19 cellular contexts compared by ENCODE assay signal in the genomic region with DNA sequence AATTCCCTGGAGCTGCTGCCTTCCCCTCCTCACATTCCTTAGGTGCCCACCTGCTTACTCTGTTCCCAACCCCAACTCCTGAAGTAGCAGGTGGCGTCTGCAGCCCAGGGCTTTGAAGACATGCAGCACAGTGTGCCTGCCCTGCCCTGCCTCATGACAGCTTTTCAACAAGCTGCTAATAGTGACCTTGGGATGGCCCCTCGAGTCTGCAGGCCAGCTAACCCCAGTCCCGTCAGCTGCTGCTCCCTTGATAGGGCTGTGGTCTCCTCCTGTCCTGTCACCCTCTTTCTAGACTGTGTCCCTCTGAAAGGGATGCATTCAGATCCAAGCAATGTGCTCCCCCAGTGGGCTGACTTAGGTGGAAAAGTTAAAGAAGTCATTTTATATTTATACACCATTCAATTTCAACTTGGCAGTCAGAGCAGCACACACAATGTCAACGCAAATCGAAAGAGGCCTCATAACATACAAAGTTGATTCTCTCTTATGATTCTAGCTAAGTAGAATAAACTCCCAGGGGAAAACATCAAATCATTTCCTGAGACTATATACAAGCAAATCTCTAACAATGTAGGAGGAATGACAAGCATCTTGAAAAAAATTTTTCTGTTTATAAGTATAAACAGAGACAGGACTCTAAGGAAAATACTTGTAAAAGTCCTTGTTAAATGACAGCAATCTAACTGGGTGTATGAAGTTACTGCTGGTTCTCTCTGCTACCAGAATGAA. TPM values are rescaled to one million over a fixed set of nuclear protein-coding genes. Genes with fewer than 3 reads are reported as not detected.
DNase-seq lines count a peak whose midpoint lies in the region; ATAC-seq and TF ChIP-seq lines count a peak whose summit lies in the region.
"Had no signal": no experiment of that assay in that cellular context is flagged by ENCODE, and none has a peak within 500 bp of the region (broad histone marks: within the 10 kb centered on the region; RNA-seq: fewer than 3 reads in every experiment).

No MANE protein-coding gene starts in this region.

- H3K27ac Mint-ChIP-seq in natural killer cell: peak overlapping the region; percentile 47 to 97
- peak overlapping the region in 1 of 2 donors; percentile 47 for H3K27ac Mint-ChIP-seq in natural killer cell treated with Interleukin-12 subunit alpha and Interleukin-12 subunit beta and Interleukin-15 and Interleukin-18, amount 100 ng/mL, for 72 hours
- H3K27ac Mint-ChIP-seq in stimulated activated naive CD8-positive, alpha-beta T cell treated with anti-CD3 and anti-CD28 coated beads, Interleukin-15, amount 100 ng/mL, for 72 hours: no peak overlapping the region

- intact Hi-C loops in natural killer cell (cut with micrococcal nuclease): loop anchor here (5.0 kb wide), 1 partner anchor 37 kb away; a partner anchor contains a TSS
- intact Hi-C loops in mucosa of descending colon (cut with DNase I, micrococcal nuclease): no loop called here

- no peaks in the 10 kb centered on the region for H3K36me3 ChIP-seq in mucosa of descending colon (ENCODE audit: low read depth)
- H3K36me3 ChIP-seq: brain microvascular endothelial cell, suprapubic skin had no signal

- peaks cover 86 to 90% of the 10 kb centered on the region in 2 donors for H3K4me1 Mint-ChIP-seq in natural killer cell
- peaks cover 59 to 64% of the 10 kb centered on the region in 2 donors for H3K4me1 Mint-ChIP-seq in natural killer cell treated with Interleukin-12 subunit alpha and Interleukin-12 subunit beta and Interleukin-15 and Interleukin-18, amount 100 ng/mL, for 72 hours (ENCODE audit: low read depth in 2 of 2)
- H3K4me1 Mint-ChIP-seq in stimulated activated naive CD8-positive, alpha-beta T cell treated with anti-CD3 and anti-CD28 coated beads, Interleukin-15, amount 100 ng/mL, for 72 hours: peaks cover 4% of the 10 kb centered on the region

- H3K36me3 Mint-ChIP-seq in natural killer cell: peaks cover 7% of the 10 kb centered on the region
- H3K36me3 Mint-ChIP-seq in natural killer cell treated with Interleukin-12 subunit alpha and Interleukin-12 subunit beta and Interleukin-15 and Interleukin-18, amount 100 ng/mL, for 72 hours: no peaks in the 10 kb centered on the region

- no peaks in the 10 kb centered on the region for H3K4me1 ChIP-seq in mucosa of descending colon (ENCODE audit: low read depth)

- ATAC-seq in natural killer cell: no peak
- ATAC-seq in natural killer cell treated with Interleukin-12 subunit alpha and Interleukin-12 subunit beta and Interleukin-15 and Interleukin-18, amount 100 ng/mL, for 72 hours: no peak
- ATAC-seq in mucosa of descending colon: peak; percentile 72
- no peak for ATAC-seq in stimulated activated naive CD8-positive, alpha-beta T cell treated with anti-CD3 and anti-CD28 coated beads, Interleukin-15, amount 100 ng/mL, for 72 hours
- ATAC-seq: effector memory CD8-positive, alpha-beta T cell had no signal

- TF ChIP-seq CTCF in natural killer cell (IDR thresholded peaks at IDR 0.05) (no peak), mucosa of descending colon (IDR thresholded peaks at IDR 0.05) (no peak)

- no peak for DNase-seq in natural killer cell
- DNase-seq in natural killer cell treated with Interleukin-12 subunit alpha and Interleukin-12 subunit beta and Interleukin-15 and Interleukin-18, amount 100 ng/mL, for 72 hours (ENCODE audit: low spot score): no peak
- peak; percentile 25 for DNase-seq in glomerular endothelial cell (ENCODE audit: extremely low read depth, low read depth, low spot score)
- no peak for DNase-seq in mucosa of descending colon
- DNase-seq in GOT3 (lab: John Stamatoyannopoulos, UW): no peak
- no peak for DNase-seq in stimulated activated naive CD8-positive, alpha-beta T cell treated with anti-CD3 and anti-CD28 coated beads, Interleukin-15, amount 100 ng/mL, for 72 hours
- no peak for DNase-seq in DMS79 (lab: John Stamatoyannopoulos, UW)
- DNase-seq in T-helper 9 cell: no peak
- DNase-seq: activated CD8-positive, alpha-beta memory T cell treated with anti-CD3 and anti-CD28 coated beads, Interleukin-2, amount 50 U/mL, for 4 hours; activated naive CD4-positive, alpha-beta T cell treated with Interleukin-2 at 50 U/mL for 16 hours; brain microvascular endothelial cell; effector memory CD8-positive, alpha-beta T cell; GF-D8; NCI-H2029; NCI-H748 treated with DMSO at 0.1 percent for 48 hours; posterior cingulate gyrus; RPMI8226; T-helper 1 cell had no signal

- no peak overlapping the region for H3K4me3 ChIP-seq in mucosa of descending colon
- H3K4me3 ChIP-seq: suprapubic skin had no signal

- no peaks in the 10 kb centered on the region for H3K9me3 ChIP-seq in mucosa of descending colon
- H3K9me3 ChIP-seq: suprapubic skin had no signal

- H3K9me3 Mint-ChIP-seq in natural killer cell: no peaks in the 10 kb centered on the region
- peaks cover 3% of the 10 kb centered on the region for H3K9me3 Mint-ChIP-seq in natural killer cell treated with Interleukin-12 subunit alpha and Interleukin-12 subunit beta and Interleukin-15 and Interleukin-18, amount 100 ng/mL, for 72 hours
- H3K9me3 Mint-ChIP-seq in stimulated activated naive CD8-positive, alpha-beta T cell treated with anti-CD3 and anti-CD28 coated beads, Interleukin-15, amount 100 ng/mL, for 72 hours: no peaks in the 10 kb centered on the region
- H3K9me3 Mint-ChIP-seq: effector memory CD8-positive, alpha-beta T cell had no signal

- no peaks in the 10 kb centered on the region for H3K27me3 Mint-ChIP-seq in natural killer cell (ENCODE audit: low read depth in 2 of 2)
- no peaks in the 10 kb centered on the region for H3K27me3 Mint-ChIP-seq in natural killer cell treated with Interleukin-12 subunit alpha and Interleukin-12 subunit beta and Interleukin-15 and Interleukin-18, amount 100 ng/mL, for 72 hours
- H3K27me3 Mint-ChIP-seq in stimulated activated naive CD8-positive, alpha-beta T cell treated with anti-CD3 and anti-CD28 coated beads, Interleukin-15, amount 100 ng/mL, for 72 hours: no peaks in the 10 kb centered on the region
- H3K27me3 Mint-ChIP-seq: effector memory CD8-positive, alpha-beta T cell had no signal

- H3K4me3 Mint-ChIP-seq in natural killer cell: no peak overlapping the region
- no peak overlapping the region for H3K4me3 Mint-ChIP-seq in natural killer cell treated with Interleukin-12 subunit alpha and Interleukin-12 subunit beta and Interleukin-15 and Interleukin-18, amount 100 ng/mL, for 72 hours
- no peak overlapping the region for H3K4me3 Mint-ChIP-seq in stimulated activated naive CD8-positive, alpha-beta T cell treated with anti-CD3 and anti-CD28 coated beads, Interleukin-15, amount 100 ng/mL, for 72 hours

RNA-seq across cellular contexts. Expression of a gene that starts 37.9 kb away (rescaled TPM):
- total RNA-seq in natural killer cell (10 to 100 TPM; 47.1 to 78.9 (median 60.7) TPM), glomerular endothelial cell (0.70 and 2.5 TPM in 2 replicates), mucosa of descending colon (1 to 10 TPM in 2 of 3 donors, under 1 TPM in 1; 0.41 to 3.1 (median 1.4) TPM)
- 1 to 10 TPM; 3.8 to 4.4 TPM for total RNA-seq in natural killer cell treated with Interleukin-12 subunit alpha and Interleukin-12 subunit beta and Interleukin-15 and Interleukin-18, amount 100 ng/mL, for 72 hours

Comparison
In these comparisons a context has a peak if more than half of its experiments do, and no peak if none do; other contexts are left out.
1. RNA of a gene that starts 37.9 kb away (total RNA-seq): 47.1 to 78.9 TPM in natural killer cell; 3.8 to 4.4 TPM in natural killer cell treated with Interleukin-12 subunit alpha and Interleukin-12 subunit beta and Interleukin-15 and Interleukin-18, amount 100 ng/mL, for 72 hours, 0.41 to 3.1 TPM in mucosa of descending colon and 0.70 to 2.5 TPM in glomerular endothelial cell; every median in the first group is over 4 times any median in the second.
2. H3K27ac Mint-ChIP-seq: peak in natural killer cell (2 of 2); none in stimulated activated naive CD8-positive, alpha-beta T cell treated with anti-CD3 and anti-CD28 coated beads, Interleukin-15, amount 100 ng/mL, for 72 hours (0 of 2).